1 cellular context compared by ENCODE assay signal in genomic region chr2:143177081-143177786, GRCh38.
TF ChIP-seq lines count a peak whose summit lies in the region.

No MANE protein-coding gene starts in this region.

TF ChIP-seq in HepG2, 621 proteins besides CTCF, POLR2A, EP300 and RAD21 (continued from another document):
- TF ChIP-seq, protein P1, sequence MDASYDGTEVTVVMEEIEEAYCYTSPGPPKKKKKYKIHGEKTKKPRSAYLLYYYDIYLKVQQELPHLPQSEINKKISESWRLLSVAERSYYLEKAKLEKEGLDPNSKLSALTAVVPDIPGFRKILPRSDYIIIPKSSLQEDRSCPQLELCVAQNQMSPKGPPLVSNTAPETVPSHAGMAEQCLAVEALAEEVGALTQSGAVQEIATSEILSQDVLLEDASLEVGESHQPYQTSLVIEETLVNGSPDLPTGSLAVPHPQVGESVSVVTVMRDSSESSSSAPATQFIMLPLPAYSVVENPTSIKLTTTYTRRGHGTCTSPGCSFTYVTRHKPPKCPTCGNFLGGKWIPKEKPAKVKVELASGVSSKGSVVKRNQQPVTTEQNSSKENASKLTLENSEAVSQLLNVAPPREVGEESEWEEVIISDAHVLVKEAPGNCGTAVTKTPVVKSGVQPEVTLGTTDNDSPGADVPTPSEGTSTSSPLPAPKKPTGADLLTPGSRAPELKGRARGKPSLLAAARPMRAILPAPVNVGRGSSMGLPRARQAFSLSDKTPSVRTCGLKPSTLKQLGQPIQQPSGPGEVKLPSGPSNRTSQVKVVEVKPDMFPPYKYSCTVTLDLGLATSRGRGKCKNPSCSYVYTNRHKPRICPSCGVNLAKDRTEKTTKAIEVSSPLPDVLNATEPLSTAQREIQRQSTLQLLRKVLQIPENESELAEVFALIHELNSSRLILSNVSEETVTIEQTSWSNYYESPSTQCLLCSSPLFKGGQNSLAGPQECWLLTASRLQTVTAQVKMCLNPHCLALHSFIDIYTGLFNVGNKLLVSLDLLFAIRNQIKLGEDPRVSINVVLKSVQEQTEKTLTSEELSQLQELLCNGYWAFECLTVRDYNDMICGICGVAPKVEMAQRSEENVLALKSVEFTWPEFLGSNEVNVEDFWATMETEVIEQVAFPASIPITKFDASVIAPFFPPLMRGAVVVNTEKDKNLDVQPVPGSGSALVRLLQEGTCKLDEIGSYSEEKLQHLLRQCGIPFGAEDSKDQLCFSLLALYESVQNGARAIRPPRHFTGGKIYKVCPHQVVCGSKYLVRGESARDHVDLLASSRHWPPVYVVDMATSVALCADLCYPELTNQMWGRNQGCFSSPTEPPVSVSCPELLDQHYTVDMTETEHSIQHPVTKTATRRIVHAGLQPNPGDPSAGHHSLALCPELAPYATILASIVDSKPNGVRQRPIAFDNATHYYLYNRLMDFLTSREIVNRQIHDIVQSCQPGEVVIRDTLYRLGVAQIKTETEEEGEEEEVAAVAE (CRISPR knock-in tag; IDR thresholded peaks at IDR 0.05; ENCODE audit: borderline replicate concordance): no peak
